ENCODE assay signal across 1 cellular context in the genomic region with DNA sequence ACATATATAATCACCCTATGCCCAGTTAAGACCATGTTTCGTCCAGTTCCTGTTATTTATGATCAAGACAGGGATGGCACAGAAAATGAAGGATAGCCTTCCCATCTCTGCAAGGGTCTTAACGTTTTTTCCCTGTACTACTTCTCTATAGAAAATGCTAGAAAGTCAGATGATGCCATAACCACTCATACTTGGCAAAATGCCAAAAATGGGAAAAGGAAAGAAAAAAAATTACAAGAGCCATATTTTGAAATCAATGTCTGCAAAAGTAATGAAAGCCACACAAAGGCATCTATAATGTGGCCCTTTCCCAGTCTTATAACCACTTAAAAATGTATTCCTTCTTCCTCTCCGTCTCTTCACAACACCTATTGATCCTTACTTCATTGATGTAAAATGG.
A peak's percentile ranks its signal among the peaks of the same experiment; 100 is the strongest.
TF ChIP-seq lines count a peak whose summit lies in the region.

No MANE protein-coding gene starts in this region.

TF ChIP-seq in HCT116, 20 proteins besides CTCF, POLR2A, EP300 and RAD21:
- TF ChIP-seq JUND (IDR thresholded peaks at IDR 0.05) = no peak
- TF ChIP-seq POLR2AphosphoS5 (IDR thresholded peaks at IDR 0.05; ENCODE audit: low read depth, low read length) = peak; percentile 34; the same call in 1 of the 2 replicates
